Comparison of ENCODE assay signal across 1 cellular context in genomic region chr16:2537451-2538379, GRCh38.
TF ChIP-seq lines count a peak whose summit lies in the region.

PDPK1 (plus strand) TSS chr16:2538021; CDS start chr16:2538113, 92 bp downstream.

TF ChIP-seq in WTC11, 78 proteins besides CTCF, POLR2A, EP300 and RAD21 (continued from another document):
- TF ChIP-seq ERG (CRISPR knock-in tag; IDR thresholded peaks at IDR 0.05) (no peak), FOXP4 (CRISPR knock-in tag; IDR thresholded peaks at IDR 0.05) (no peak), SOX15 (CRISPR knock-in tag; IDR thresholded peaks at IDR 0.05) (no peak), GABPB1 (CRISPR knock-in tag; IDR thresholded peaks at IDR 0.05) (no peak), SP1 (CRISPR knock-in tag; conservative IDR thresholded peaks at IDR 0.05) (peak; percentile 78; the same call in 1 of the 2 replicates), GTF2I (CRISPR knock-in tag; conservative IDR thresholded peaks at IDR 0.05) (no peak), ZNF416 (CRISPR knock-in tag; IDR thresholded peaks at IDR 0.05) (peak; percentile 56; the same call in 1 of the 2 replicates), IRF1 (CRISPR knock-in tag; IDR thresholded peaks at IDR 0.05) (no peak), E2F1 (CRISPR knock-in tag; IDR thresholded peaks at IDR 0.05) (no peak), NFE2L1 (CRISPR knock-in tag; IDR thresholded peaks at IDR 0.05) (no peak)
- TF ChIP-seq, protein P1, sequence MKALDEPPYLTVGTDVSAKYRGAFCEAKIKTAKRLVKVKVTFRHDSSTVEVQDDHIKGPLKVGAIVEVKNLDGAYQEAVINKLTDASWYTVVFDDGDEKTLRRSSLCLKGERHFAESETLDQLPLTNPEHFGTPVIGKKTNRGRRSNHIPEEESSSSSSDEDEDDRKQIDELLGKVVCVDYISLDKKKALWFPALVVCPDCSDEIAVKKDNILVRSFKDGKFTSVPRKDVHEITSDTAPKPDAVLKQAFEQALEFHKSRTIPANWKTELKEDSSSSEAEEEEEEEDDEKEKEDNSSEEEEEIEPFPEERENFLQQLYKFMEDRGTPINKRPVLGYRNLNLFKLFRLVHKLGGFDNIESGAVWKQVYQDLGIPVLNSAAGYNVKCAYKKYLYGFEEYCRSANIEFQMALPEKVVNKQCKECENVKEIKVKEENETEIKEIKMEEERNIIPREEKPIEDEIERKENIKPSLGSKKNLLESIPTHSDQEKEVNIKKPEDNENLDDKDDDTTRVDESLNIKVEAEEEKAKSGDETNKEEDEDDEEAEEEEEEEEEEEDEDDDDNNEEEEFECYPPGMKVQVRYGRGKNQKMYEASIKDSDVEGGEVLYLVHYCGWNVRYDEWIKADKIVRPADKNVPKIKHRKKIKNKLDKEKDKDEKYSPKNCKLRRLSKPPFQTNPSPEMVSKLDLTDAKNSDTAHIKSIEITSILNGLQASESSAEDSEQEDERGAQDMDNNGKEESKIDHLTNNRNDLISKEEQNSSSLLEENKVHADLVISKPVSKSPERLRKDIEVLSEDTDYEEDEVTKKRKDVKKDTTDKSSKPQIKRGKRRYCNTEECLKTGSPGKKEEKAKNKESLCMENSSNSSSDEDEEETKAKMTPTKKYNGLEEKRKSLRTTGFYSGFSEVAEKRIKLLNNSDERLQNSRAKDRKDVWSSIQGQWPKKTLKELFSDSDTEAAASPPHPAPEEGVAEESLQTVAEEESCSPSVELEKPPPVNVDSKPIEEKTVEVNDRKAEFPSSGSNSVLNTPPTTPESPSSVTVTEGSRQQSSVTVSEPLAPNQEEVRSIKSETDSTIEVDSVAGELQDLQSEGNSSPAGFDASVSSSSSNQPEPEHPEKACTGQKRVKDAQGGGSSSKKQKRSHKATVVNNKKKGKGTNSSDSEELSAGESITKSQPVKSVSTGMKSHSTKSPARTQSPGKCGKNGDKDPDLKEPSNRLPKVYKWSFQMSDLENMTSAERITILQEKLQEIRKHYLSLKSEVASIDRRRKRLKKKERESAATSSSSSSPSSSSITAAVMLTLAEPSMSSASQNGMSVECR (CRISPR knock-in tag; IDR thresholded peaks at IDR 0.05; ENCODE audit: borderline replicate concordance): no peak
- TF ChIP-seq, protein P2, sequence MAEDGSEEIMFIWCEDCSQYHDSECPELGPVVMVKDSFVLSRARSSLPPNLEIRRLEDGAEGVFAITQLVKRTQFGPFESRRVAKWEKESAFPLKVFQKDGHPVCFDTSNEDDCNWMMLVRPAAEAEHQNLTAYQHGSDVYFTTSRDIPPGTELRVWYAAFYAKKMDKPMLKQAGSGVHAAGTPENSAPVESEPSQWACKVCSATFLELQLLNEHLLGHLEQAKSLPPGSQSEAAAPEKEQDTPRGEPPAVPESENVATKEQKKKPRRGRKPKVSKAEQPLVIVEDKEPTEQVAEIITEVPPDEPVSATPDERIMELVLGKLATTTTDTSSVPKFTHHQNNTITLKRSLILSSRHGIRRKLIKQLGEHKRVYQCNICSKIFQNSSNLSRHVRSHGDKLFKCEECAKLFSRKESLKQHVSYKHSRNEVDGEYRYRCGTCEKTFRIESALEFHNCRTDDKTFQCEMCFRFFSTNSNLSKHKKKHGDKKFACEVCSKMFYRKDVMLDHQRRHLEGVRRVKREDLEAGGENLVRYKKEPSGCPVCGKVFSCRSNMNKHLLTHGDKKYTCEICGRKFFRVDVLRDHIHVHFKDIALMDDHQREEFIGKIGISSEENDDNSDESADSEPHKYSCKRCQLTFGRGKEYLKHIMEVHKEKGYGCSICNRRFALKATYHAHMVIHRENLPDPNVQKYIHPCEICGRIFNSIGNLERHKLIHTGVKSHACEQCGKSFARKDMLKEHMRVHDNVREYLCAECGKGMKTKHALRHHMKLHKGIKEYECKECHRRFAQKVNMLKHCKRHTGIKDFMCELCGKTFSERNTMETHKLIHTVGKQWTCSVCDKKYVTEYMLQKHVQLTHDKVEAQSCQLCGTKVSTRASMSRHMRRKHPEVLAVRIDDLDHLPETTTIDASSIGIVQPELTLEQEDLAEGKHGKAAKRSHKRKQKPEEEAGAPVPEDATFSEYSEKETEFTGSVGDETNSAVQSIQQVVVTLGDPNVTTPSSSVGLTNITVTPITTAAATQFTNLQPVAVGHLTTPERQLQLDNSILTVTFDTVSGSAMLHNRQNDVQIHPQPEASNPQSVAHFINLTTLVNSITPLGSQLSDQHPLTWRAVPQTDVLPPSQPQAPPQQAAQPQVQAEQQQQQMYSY (CRISPR knock-in tag; IDR thresholded peaks at IDR 0.05): peak; percentile 75
- TF ChIP-seq, protein P3, sequence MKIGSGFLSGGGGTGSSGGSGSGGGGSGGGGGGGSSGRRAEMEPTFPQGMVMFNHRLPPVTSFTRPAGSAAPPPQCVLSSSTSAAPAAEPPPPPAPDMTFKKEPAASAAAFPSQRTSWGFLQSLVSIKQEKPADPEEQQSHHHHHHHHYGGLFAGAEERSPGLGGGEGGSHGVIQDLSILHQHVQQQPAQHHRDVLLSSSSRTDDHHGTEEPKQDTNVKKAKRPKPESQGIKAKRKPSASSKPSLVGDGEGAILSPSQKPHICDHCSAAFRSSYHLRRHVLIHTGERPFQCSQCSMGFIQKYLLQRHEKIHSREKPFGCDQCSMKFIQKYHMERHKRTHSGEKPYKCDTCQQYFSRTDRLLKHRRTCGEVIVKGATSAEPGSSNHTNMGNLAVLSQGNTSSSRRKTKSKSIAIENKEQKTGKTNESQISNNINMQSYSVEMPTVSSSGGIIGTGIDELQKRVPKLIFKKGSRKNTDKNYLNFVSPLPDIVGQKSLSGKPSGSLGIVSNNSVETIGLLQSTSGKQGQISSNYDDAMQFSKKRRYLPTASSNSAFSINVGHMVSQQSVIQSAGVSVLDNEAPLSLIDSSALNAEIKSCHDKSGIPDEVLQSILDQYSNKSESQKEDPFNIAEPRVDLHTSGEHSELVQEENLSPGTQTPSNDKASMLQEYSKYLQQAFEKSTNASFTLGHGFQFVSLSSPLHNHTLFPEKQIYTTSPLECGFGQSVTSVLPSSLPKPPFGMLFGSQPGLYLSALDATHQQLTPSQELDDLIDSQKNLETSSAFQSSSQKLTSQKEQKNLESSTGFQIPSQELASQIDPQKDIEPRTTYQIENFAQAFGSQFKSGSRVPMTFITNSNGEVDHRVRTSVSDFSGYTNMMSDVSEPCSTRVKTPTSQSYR (CRISPR knock-in tag; IDR thresholded peaks at IDR 0.05): no peak
- TF ChIP-seq, protein P4, sequence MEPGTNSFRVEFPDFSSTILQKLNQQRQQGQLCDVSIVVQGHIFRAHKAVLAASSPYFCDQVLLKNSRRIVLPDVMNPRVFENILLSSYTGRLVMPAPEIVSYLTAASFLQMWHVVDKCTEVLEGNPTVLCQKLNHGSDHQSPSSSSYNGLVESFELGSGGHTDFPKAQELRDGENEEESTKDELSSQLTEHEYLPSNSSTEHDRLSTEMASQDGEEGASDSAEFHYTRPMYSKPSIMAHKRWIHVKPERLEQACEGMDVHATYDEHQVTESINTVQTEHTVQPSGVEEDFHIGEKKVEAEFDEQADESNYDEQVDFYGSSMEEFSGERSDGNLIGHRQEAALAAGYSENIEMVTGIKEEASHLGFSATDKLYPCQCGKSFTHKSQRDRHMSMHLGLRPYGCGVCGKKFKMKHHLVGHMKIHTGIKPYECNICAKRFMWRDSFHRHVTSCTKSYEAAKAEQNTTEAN (CRISPR knock-in tag; IDR thresholded peaks at IDR 0.05): no peak
